Comparison of ENCODE assay signal across 19 cellular contexts in genomic region chr16:22291860-22292692, GRCh38. TPM values are rescaled to one million over a fixed set of nuclear protein-coding genes. Genes with fewer than 3 reads are reported as not detected.
DNase-seq lines count a peak whose midpoint lies in the region; ATAC-seq lines count a peak whose summit lies in the region.
"Had no signal": no experiment of that assay in that cellular context is flagged by ENCODE, and none has a peak within 500 bp of the region (broad histone marks: within the 10 kb centered on the region; RNA-seq: fewer than 3 reads in every experiment).

No MANE protein-coding gene starts in this region.

- no peak for DNase-seq in stimulated activated naive CD8-positive, alpha-beta T cell treated with anti-CD3 and anti-CD28 coated beads, Interleukin-15, amount 100 ng/mL, for 72 hours
- DNase-seq in stimulated activated naive CD8-positive, alpha-beta T cell treated with anti-CD3 and anti-CD28 coated beads, Interleukin-15, Interleukin-2, amounts not matched to agents 100 U/mL and 50 U/mL, for 24 hours: no peak
- no peak for DNase-seq in SK-N-MC (ENCODE audit: low read depth, low spot score)
- DNase-seq in fibroblast of gingiva (ENCODE audit: low read depth): peak; percentile 9
- no peak for DNase-seq in NK-92 (lab: John Stamatoyannopoulos, UW; ENCODE audit: unreplicated experiment)
- DNase-seq in activated T-cell treated with anti-CD3 and anti-CD28 coated beads, Interleukin-2, amount 50 U/mL, for 4 hours: no peak
- no peak for DNase-seq in AML-193 (lab: John Stamatoyannopoulos, UW)
- DNase-seq: activated CD8-positive, alpha-beta memory T cell treated with anti-CD3 and anti-CD28 coated beads for 24 hours; aorta; DMS153; Kasumi-1; left lung; NCI-H1417 treated with DMSO at 0.1 percent for 48 hours; NCI-H510A treated with DMSO at 0.1 percent for 48 hours; Peyer's patch; psoas muscle; stimulated activated CD4-positive, alpha-beta T cell treated with anti-CD3 and anti-CD28 coated beads, Interleukin-15, amount 100 ng/mL, for 24 hours had no signal

- no peaks in the 10 kb centered on the region for H3K9me3 ChIP-seq in SK-N-MC (ENCODE audit: low read depth, low read length)
- H3K9me3 ChIP-seq: esophagus muscularis mucosa, left lung, Peyer's patch, psoas muscle had no signal

- H3K36me3 Mint-ChIP-seq in activated T-cell treated with anti-CD3 and anti-CD28 coated beads, Interleukin-2, amount 50 U/mL, for 4 hours (ENCODE audit: insufficient read depth): no peaks in the 10 kb centered on the region

- no peaks in the 10 kb centered on the region for H3K36me3 ChIP-seq in SK-N-MC (ENCODE audit: insufficient read depth, low read length)
- H3K36me3 ChIP-seq: esophagus muscularis mucosa, left lung, Peyer's patch had no signal

- H3K27ac ChIP-seq in SK-N-MC: peak overlapping the region; percentile 71; the same call in 1 of the 2 replicates
- H3K27ac ChIP-seq: esophagus muscularis mucosa, left lung, Peyer's patch, psoas muscle had no signal

- ATAC-seq in stimulated activated naive CD8-positive, alpha-beta T cell treated with anti-CD3 and anti-CD28 coated beads, Interleukin-15, amount 100 ng/mL, for 72 hours: no peak
- ATAC-seq in stimulated activated naive CD8-positive, alpha-beta T cell treated with anti-CD3 and anti-CD28 coated beads, Interleukin-15, Interleukin-2, amounts not matched to agents 100 U/mL and 50 U/mL, for 24 hours: no peak
- no peak for ATAC-seq in GM21447 (IDR thresholded peaks at IDR 0.05; ENCODE audit: unreplicated experiment)
- no peak for ATAC-seq in activated T-cell treated with anti-CD3 and anti-CD28 coated beads, Interleukin-2, amount 50 U/mL, for 4 hours
- ATAC-seq: left lung, psoas muscle had no signal

- no peak overlapping the region for H3K4me3 ChIP-seq in SK-N-MC
- H3K4me3 ChIP-seq: esophagus muscularis mucosa, left lung, Peyer's patch, psoas muscle had no signal

- H3K9me3 Mint-ChIP-seq in stimulated activated naive CD8-positive, alpha-beta T cell treated with anti-CD3 and anti-CD28 coated beads, Interleukin-15, amount 100 ng/mL, for 72 hours: no peaks in the 10 kb centered on the region
- no peaks in the 10 kb centered on the region for H3K9me3 Mint-ChIP-seq in activated T-cell treated with anti-CD3 and anti-CD28 coated beads, Interleukin-2, amount 50 U/mL, for 4 hours

- peak overlapping the region; percentile 58 for H3K9ac ChIP-seq in SK-N-MC (ENCODE audit: insufficient read length)

- no peaks in the 10 kb centered on the region for H3K27me3 Mint-ChIP-seq in stimulated activated naive CD8-positive, alpha-beta T cell treated with anti-CD3 and anti-CD28 coated beads, Interleukin-15, amount 100 ng/mL, for 72 hours
- no peaks in the 10 kb centered on the region for H3K27me3 Mint-ChIP-seq in activated T-cell treated with anti-CD3 and anti-CD28 coated beads, Interleukin-2, amount 50 U/mL, for 4 hours (ENCODE audit: low read depth)

- H3K4me3 Mint-ChIP-seq in stimulated activated naive CD8-positive, alpha-beta T cell treated with anti-CD3 and anti-CD28 coated beads, Interleukin-15, amount 100 ng/mL, for 72 hours: no peak overlapping the region
- H3K4me3 Mint-ChIP-seq in activated T-cell treated with anti-CD3 and anti-CD28 coated beads, Interleukin-2, amount 50 U/mL, for 4 hours: no peak overlapping the region

- peaks cover 24% of the 10 kb centered on the region for H3K4me1 Mint-ChIP-seq in stimulated activated naive CD8-positive, alpha-beta T cell treated with anti-CD3 and anti-CD28 coated beads, Interleukin-15, amount 100 ng/mL, for 72 hours
- H3K4me1 Mint-ChIP-seq in activated T-cell treated with anti-CD3 and anti-CD28 coated beads, Interleukin-2, amount 50 U/mL, for 4 hours (ENCODE audit: low read depth): peaks cover 5% of the 10 kb centered on the region

- peak overlapping the region; percentile 52 to 76 for H3K27ac Mint-ChIP-seq in stimulated activated naive CD8-positive, alpha-beta T cell treated with anti-CD3 and anti-CD28 coated beads, Interleukin-15, amount 100 ng/mL, for 72 hours

RNA-seq across cellular contexts. Expression of gene POLR3E, which starts 5.1 kb away (rescaled TPM):
- 100 to 1,000 TPM; 111 to 124 (median 113) TPM for total RNA-seq in activated T-cell treated with anti-CD3 and anti-CD28 coated beads, Interleukin-2, amount 50 U/mL, for 4 hours
